In genomic region chr16:81180578-81180977, GRCh38 we compare ENCODE assay signal across 14 cellular contexts. TPM values are rescaled to one million over a fixed set of nuclear protein-coding genes. Genes with fewer than 3 reads are reported as not detected.
DNase-seq lines count a peak whose midpoint lies in the region; ATAC-seq and TF ChIP-seq lines count a peak whose summit lies in the region.
"Had no signal": no experiment of that assay in that cellular context is flagged by ENCODE, and none has a peak within 500 bp of the region (broad histone marks: within the 10 kb centered on the region; RNA-seq: fewer than 3 reads in every experiment).

No MANE protein-coding gene starts in this region.

- peak overlapping the region; percentile 28 for H3K4me2 ChIP-seq in neural progenitor cell

- H3K9ac ChIP-seq in neural progenitor cell (no peak overlapping the region), colonic mucosa (ENCODE audit: low read depth in 2 of 2, low read length in 2 of 2) (no peak overlapping the region)

- no peak for TF ChIP-seq CTCF in foreskin fibroblast (IDR thresholded peaks at IDR 0.05; ENCODE audit: low read depth, low read length)
- no peak for TF ChIP-seq CTCF in neural progenitor cell (IDR thresholded peaks at IDR 0.05)
- TF ChIP-seq CTCF in colonic mucosa (IDR thresholded peaks at IDR 0.05) = no peak
- TF ChIP-seq CTCF in CD14-positive monocyte (IDR thresholded peaks at IDR 0.05) = no peak

- H3K4me1 ChIP-seq in neural progenitor cell (peaks cover 10% of the 10 kb centered on the region), urinary bladder (ENCODE audit: insufficient read depth) (no peaks in the 10 kb centered on the region), colonic mucosa (no peaks in the 10 kb centered on the region)
- H3K4me1 ChIP-seq: SJCRH30 had no signal

- H3K9me3 Mint-ChIP-seq in neural progenitor cell (no peaks in the 10 kb centered on the region), CD14-positive monocyte (peaks cover 0 to 2% (median 0%) of the 10 kb centered on the region in 7 donors)

- H3K36me3 Mint-ChIP-seq in neural progenitor cell = no peaks in the 10 kb centered on the region
- H3K36me3 Mint-ChIP-seq in CD14-positive monocyte = no peaks in the 10 kb centered on the region

- no peaks in the 10 kb centered on the region for H3K27me3 ChIP-seq in neural progenitor cell
- H3K27me3 ChIP-seq in colonic mucosa = no peaks in the 10 kb centered on the region
- H3K27me3 ChIP-seq: SJCRH30 had no signal

- H3K4me3 Mint-ChIP-seq in neural progenitor cell (peak overlapping the region; percentile 67), CD14-positive monocyte (peak overlapping the region in 1 of 2 donors; percentile 8)

- H3K79me2 ChIP-seq in neural progenitor cell (ENCODE audit: low read depth) = no peaks in the 10 kb centered on the region

- peak overlapping the region; percentile 38 to 71 for H3K4me3 ChIP-seq in foreskin fibroblast (ENCODE audit: low read depth in 1 of 2, low read length in 2 of 2)
- H3K4me3 ChIP-seq in neural progenitor cell = no peak overlapping the region
- no peak overlapping the region for H3K4me3 ChIP-seq in urinary bladder (ENCODE audit: low read depth, low read length)
- no peak overlapping the region for H3K4me3 ChIP-seq in colonic mucosa
- H3K4me3 ChIP-seq: SJCRH30 had no signal

- WGBS in urinary bladder = 66% methylated on average over 6 of the region's 6 CpGs

- H3K4me1 Mint-ChIP-seq in neural progenitor cell = peaks cover 17% of the 10 kb centered on the region
- H3K4me1 Mint-ChIP-seq in CD14-positive monocyte = no peaks in the 10 kb centered on the region

- peak overlapping the region; percentile 90 for H2AFZ ChIP-seq in neural progenitor cell (replicated peaks)

- intact Hi-C loops in Right ventricle myocardium superior (cut with DNase I) = no loop called here
- intact Hi-C loops in cardiac septum (cut with DNase I) = loop anchor here (5.0 to 10.0 kb wide), 2 partner anchors 86 to 143 kb away; partner anchors contain the start of genes ATMIN and GCSH
- intact Hi-C loops in colonic mucosa (cut with DNase I) = no loop called here
- intact Hi-C loops in CD14-positive monocyte (cut with micrococcal nuclease) = no loop called here

- H3K27me3 Mint-ChIP-seq in neural progenitor cell (ENCODE audit: insufficient read depth, low read depth) (peaks cover 9% of the 10 kb centered on the region), CD14-positive monocyte (ENCODE audit: low read depth in 3 of 3) (peaks cover 5 to 22% (median 10%) of the 10 kb centered on the region in 3 donors)

- DNase-seq in Right ventricle myocardium superior (no peak), cardiac septum (ENCODE audit: low spot score) (no peak), foreskin fibroblast (peak in 1 of 2 donors; percentile 35), neural progenitor cell (ENCODE audit: low spot score) (no peak), colonic mucosa (no peak), CD14-positive monocyte (ENCODE audit: low spot score) (no peak)
- DNase-seq in stimulated activated CD4-positive, alpha-beta T cell treated with anti-CD3 and anti-CD28 coated beads, Interleukin-4, amount 100 ng/mL, for 24 hours = no peak
- DNase-seq: caudate nucleus; NCI-H1048; stimulated activated CD4-positive, alpha-beta T cell treated with anti-CD3 and anti-CD28 coated beads, Interleukin-12 subunit alpha, Interleukin-12 subunit beta, amount 100 ng/mL, for 4 hours had no signal

- H3K36me3 ChIP-seq in neural progenitor cell (no peaks in the 10 kb centered on the region), urinary bladder (ENCODE audit: insufficient read depth) (no peaks in the 10 kb centered on the region), colonic mucosa (no peaks in the 10 kb centered on the region)
- H3K36me3 ChIP-seq: SJCRH30 had no signal

- peak; percentile 24 for ATAC-seq in Right ventricle myocardium superior (ENCODE audit: poor library complexity)
- ATAC-seq: activated CD4-positive, CD25-positive, alpha-beta regulatory T cell treated with anti-CD3 and anti-CD28 coated beads, Interleukin-2, amount 50 U/mL, for 24 hours had no signal

- H3K9me3 ChIP-seq in neural progenitor cell (ENCODE audit: low read depth) = no peaks in the 10 kb centered on the region
- H3K9me3 ChIP-seq in colonic mucosa = no peaks in the 10 kb centered on the region
- H3K9me3 ChIP-seq: SJCRH30 had no signal

- peaks cover 16% of the 10 kb centered on the region for H3F3A ChIP-seq in neural progenitor cell (ENCODE audit: low read depth)

- H4K20me1 ChIP-seq in neural progenitor cell (ENCODE audit: low read depth) = no peaks in the 10 kb centered on the region

- H3K27ac Mint-ChIP-seq in neural progenitor cell = peak overlapping the region; percentile 96
- H3K27ac Mint-ChIP-seq in CD14-positive monocyte = no peak overlapping the region

- peak overlapping the region; percentile 33 for H3K27ac ChIP-seq in neural progenitor cell
- H3K27ac ChIP-seq in urinary bladder (ENCODE audit: low read depth) = peak overlapping the region; percentile 49
- H3K27ac ChIP-seq in colonic mucosa = no peak overlapping the region
- H3K27ac ChIP-seq: SJCRH30 had no signal

RNA-seq across cellular contexts. Expression of gene BCO1, which starts 57.9 kb away (rescaled TPM):
- total RNA-seq in Right ventricle myocardium superior (not detected), cardiac septum (not detected), neural progenitor cell (ENCODE audit: low replicate concordance) (3.5 and 4.2 TPM in 2 replicates), urinary bladder (0.11 TPM), colonic mucosa (1 to 10 TPM; 2.1 to 6.1 TPM)
- polyA plus RNA-seq in urinary bladder (0.25 TPM), CD14-positive monocyte (not detected)
- total RNA-seq: NCI-H460, SJCRH30 had no signal

Comparison
In these comparisons a context has a peak if more than half of its experiments do, and no peak if none do; other contexts are left out.
1. H3K4me3 ChIP-seq: peak in foreskin fibroblast (2 of 2); none in neural progenitor cell (single experiment), urinary bladder (single experiment) and colonic mucosa (single experiment).